Comparison of ENCODE assay signal across 20 cellular contexts in genomic region chr3:46854543-46854942, GRCh38. TPM values are rescaled to one million over a fixed set of nuclear protein-coding genes. Genes with fewer than 3 reads are reported as not detected.
DNase-seq lines count a peak whose midpoint lies in the region; ATAC-seq, FAIRE-seq and TF ChIP-seq lines count a peak whose summit lies in the region.
"Had no signal": no experiment of that assay in that cellular context is flagged by ENCODE, and none has a peak within 500 bp of the region (broad histone marks: within the 10 kb centered on the region; RNA-seq: fewer than 3 reads in every experiment).

No MANE protein-coding gene starts in this region.

- no peaks in the 10 kb centered on the region for H3K79me1 ChIP-seq in neuronal stem cell (ENCODE audit: low read depth, low read length)

- no peaks in the 10 kb centered on the region for H3K36me3 ChIP-seq in right atrium auricular region
- no peaks in the 10 kb centered on the region for H3K36me3 ChIP-seq in neuronal stem cell (replicated peaks in 1 of 2; ENCODE audit: control insufficient read depth in 2 of 2, insufficient read depth in 2 of 2, low read length in 2 of 2)
- H3K36me3 ChIP-seq in uterus, result no peaks in the 10 kb centered on the region
- H3K36me3 ChIP-seq: tibial nerve had no signal

- H2BK15ac ChIP-seq in neuronal stem cell (ENCODE audit: low read length), result no peak overlapping the region

- H3K4me3 ChIP-seq in right atrium auricular region (no peak overlapping the region), neuronal stem cell (ENCODE audit: low read length in 2 of 2) (no peak overlapping the region), uterus (no peak overlapping the region)
- H3K4me3 ChIP-seq: dorsolateral prefrontal cortex, tibial nerve had no signal

- no peak for DNase-seq in Right ventricle myocardium superior
- DNase-seq in right atrium auricular region (ENCODE audit: low spot score), result no peak
- DNase-seq in cardiac septum (ENCODE audit: low spot score), result peak; percentile 65
- DNase-seq in neuronal stem cell (ENCODE audit: low spot score), result no peak
- DNase-seq in uterus, result peak; percentile 7 to 10
- no peak for DNase-seq in GM19239 (ENCODE audit: insufficient read length, low spot score)
- no peak for DNase-seq in UCSD-AML1 (lab: John Stamatoyannopoulos, UW; ENCODE audit: unreplicated experiment)
- DNase-seq in effector CD8-positive, alpha-beta T cell (lab: John Stamatoyannopoulos, UW), result no peak
- DNase-seq: activated CD4-positive, CD25-positive, alpha-beta regulatory T cell; activated T-cell treated with anti-CD3 and anti-CD28 coated beads, Interleukin-2, amount 50 U/mL, for 72 hours; CD4-positive, alpha-beta memory T cell; NCI-H1092; NCI-H187; stimulated activated CD4-positive, alpha-beta T cell treated with anti-CD3 and anti-CD28 coated beads, Interleukin-15, amount 100 ng/mL, for 24 hours; T1000 had no signal

- peak overlapping the region; percentile 9 for H2BK120ac ChIP-seq in neuronal stem cell (ENCODE audit: low read depth, low read length)

- no peak overlapping the region for H4K91ac ChIP-seq in neuronal stem cell (ENCODE audit: low read depth, low read length, poor library complexity)

- peak overlapping the region; percentile 59 for H2AK5ac ChIP-seq in neuronal stem cell (ENCODE audit: low read depth, low read length)

- no peak overlapping the region for H3K14ac ChIP-seq in neuronal stem cell (ENCODE audit: low read length)

- intact Hi-C loops in Right ventricle myocardium superior (cut with DNase I), result no loop called here
- intact Hi-C loops in cardiac septum (cut with DNase I), result no loop called here
- intact Hi-C loops in uterus (cut with DNase I; ENCODE audit: low total_unique reads), result no loop called here

- TF ChIP-seq CTCF in right atrium auricular region (IDR thresholded peaks at IDR 0.05), result no peak
- no peak for TF ChIP-seq CTCF in uterus (IDR thresholded peaks at IDR 0.05)

- peak overlapping the region; percentile 46 for H3K18ac ChIP-seq in neuronal stem cell (ENCODE audit: low read length)

- no peak overlapping the region for H2BK5ac ChIP-seq in neuronal stem cell (ENCODE audit: low read length)

- H4K8ac ChIP-seq in neuronal stem cell (ENCODE audit: low read depth, low read length), result no peak overlapping the region

- H3K4me1 ChIP-seq in right atrium auricular region, result no peaks in the 10 kb centered on the region
- peaks cover 0 to 5% of the 10 kb centered on the region in 2 donors for H3K4me1 ChIP-seq in neuronal stem cell (ENCODE audit: control insufficient read depth in 2 of 2, insufficient read depth in 1 of 2, low read depth in 1 of 2, low read length in 2 of 2)
- no peaks in the 10 kb centered on the region for H3K4me1 ChIP-seq in uterus
- H3K4me1 ChIP-seq: tibial nerve had no signal

- peak overlapping the region; percentile 69 for H3K4ac ChIP-seq in neuronal stem cell (ENCODE audit: low read length)

- H3K23ac ChIP-seq in neuronal stem cell (ENCODE audit: low read depth, low read length, poor library complexity), result no peak overlapping the region

- H3K9me3 ChIP-seq in right atrium auricular region (no peaks in the 10 kb centered on the region), neuronal stem cell (replicated peaks in 1 of 2; ENCODE audit: control insufficient read depth in 2 of 2, insufficient read depth in 1 of 2, low read depth in 1 of 2, low read length in 2 of 2) (no peaks in the 10 kb centered on the region), uterus (no peaks in the 10 kb centered on the region)
- H3K9me3 ChIP-seq: tibial nerve had no signal

- H3K27me3 ChIP-seq in right atrium auricular region, result no peaks in the 10 kb centered on the region
- peaks cover 0 to 20% (median 0%) of the 10 kb centered on the region in 3 experiments for H3K27me3 ChIP-seq in neuronal stem cell (ENCODE audit: control insufficient read depth in 3 of 3, insufficient read depth in 3 of 3, low read depth in 1 of 3, low read length in 3 of 3)
- no peaks in the 10 kb centered on the region for H3K27me3 ChIP-seq in uterus
- H3K27me3 ChIP-seq: dorsolateral prefrontal cortex, tibial nerve had no signal

- WGBS in neuronal stem cell (ENCODE audit: extremely low coverage in 2 of 2, insufficient read length in 2 of 2, insufficient replicate concordance in 1 of 2), 2 donors, result no CpG with 5 or more reads among the region's 5 CpGs

- no peak for FAIRE-seq in GM19239 (lab: Jason Lieb, UNC)
- FAIRE-seq: HepG2 had no signal

- H2AFZ ChIP-seq in neuronal stem cell (ENCODE audit: low read length), result no peak overlapping the region

- no peak overlapping the region for H2BK12ac ChIP-seq in neuronal stem cell (ENCODE audit: low read length)

- no peak for TF ChIP-seq POLR2A in uterus (IDR thresholded peaks at IDR 0.05)

- peak overlapping the region; percentile 5 for H3K9ac ChIP-seq in neuronal stem cell (ENCODE audit: low read depth, low read length, poor library complexity)

- ATAC-seq in Right ventricle myocardium superior (ENCODE audit: poor library complexity), result peak; percentile 11
- ATAC-seq: activated T-cell treated with anti-CD3 and anti-CD28 coated beads, Interleukin-2, amount 50 U/mL, for 72 hours; HCT116; HepG2 had no signal

- no peak overlapping the region for H3K4me2 ChIP-seq in neuronal stem cell (ENCODE audit: insufficient read depth, low read length, poor library complexity, severe bottlenecking)

- no peak overlapping the region for H3K27ac ChIP-seq in right atrium auricular region
- H3K27ac ChIP-seq in neuronal stem cell (replicated peaks; ENCODE audit: low read length), result no peak overlapping the region
- H3K27ac ChIP-seq in uterus, result no peak overlapping the region
- H3K27ac ChIP-seq: dorsolateral prefrontal cortex, tibial nerve had no signal

RNA-seq across cellular contexts. Expression of gene MYL3, which starts 8.7 kb away (rescaled TPM):
- 10,727 TPM for total RNA-seq in Right ventricle myocardium superior
- 100 to 1,000 TPM; 208 to 223 TPM for total RNA-seq in right atrium auricular region
- total RNA-seq in cardiac septum, result 3,804 TPM
- 0.26 TPM for polyA plus RNA-seq in neuronal stem cell (2013, experiment 1 of 2)
- polyA plus RNA-seq in neuronal stem cell (2013, experiment 2 of 2), result 0.25 TPM
- 1 to 10 TPM in 3 of 4 donors, not detected in 1; 4.9 to 9.6 (median 6.0) TPM for total RNA-seq in uterus
- total RNA-seq: activated CD8-positive, alpha-beta memory T cell treated with anti-CD3 and anti-CD28 coated beads for 36 hours; activated T-cell treated with anti-CD3 and anti-CD28 coated beads, Interleukin-2, amount 50 U/mL, for 72 hours; CD4-positive, alpha-beta memory T cell; HepG2 had no signal
- polyA plus RNA-seq: CD4-positive, alpha-beta memory T cell; HepG2 had no signal

RNA-seq across cellular contexts. Expression of gene PTH1R, which starts 23.0 kb away (rescaled TPM):
- 11.8 TPM for total RNA-seq in Right ventricle myocardium superior
- 10 to 100 TPM in 1 of 2 donors, 1 to 10 TPM in 1; 7.2 to 10.1 TPM for total RNA-seq in right atrium auricular region
- 5.4 TPM for total RNA-seq in cardiac septum
- 2.2 TPM for polyA plus RNA-seq in neuronal stem cell (2013, experiment 1 of 2)
- polyA plus RNA-seq in neuronal stem cell (2013, experiment 2 of 2), result 2.6 TPM
- total RNA-seq in uterus, result 10 to 100 TPM in 3 of 4 donors, under 1 TPM in 1; 0.51 to 29.9 (median 18.9) TPM
- total RNA-seq: activated CD8-positive, alpha-beta memory T cell treated with anti-CD3 and anti-CD28 coated beads for 36 hours; activated T-cell treated with anti-CD3 and anti-CD28 coated beads, Interleukin-2, amount 50 U/mL, for 72 hours; CD4-positive, alpha-beta memory T cell; HepG2 had no signal
- polyA plus RNA-seq: CD4-positive, alpha-beta memory T cell; HepG2 had no signal

Comparison
In these comparisons a context has a peak if more than half of its experiments do, and no peak if none do; other contexts are left out.
1. DNase-seq: peak in cardiac septum (single experiment) and uterus (2 of 2); none in Right ventricle myocardium superior (single experiment), right atrium auricular region (single experiment), neuronal stem cell (single experiment), GM19239 (single experiment), UCSD-AML1 (single experiment) and effector CD8-positive, alpha-beta T cell (single experiment).
2. RNA of gene MYL3, which starts 8.7 kb away (total RNA-seq): 10,727 TPM in Right ventricle myocardium superior (single experiment), 3,804 TPM in cardiac septum (single experiment) and 208 to 223 TPM in right atrium auricular region; 4.9 to 9.6 TPM in uterus; every median in the first group is over 10 times any median in the second.